Comparison of ENCODE assay signal across 8 cellular contexts in genomic region chr10:99620713-99621453, GRCh38. TPM values are rescaled to one million over a fixed set of nuclear protein-coding genes. Genes with fewer than 3 reads are reported as not detected.
A peak's percentile ranks its signal among the peaks of the same experiment; 100 is the strongest.
DNase-seq lines count a peak whose midpoint lies in the region; ATAC-seq and TF ChIP-seq lines count a peak whose summit lies in the region.

No MANE protein-coding gene starts in this region.

- TF ChIP-seq POLR2A in heart left ventricle (IDR thresholded peaks at IDR 0.05) (peak; percentile 42 to 59), upper lobe of left lung (IDR thresholded peaks at IDR 0.05) (peak; percentile 29 to 92 (median 78))

- 0 to 1% (median 0%) methylated on average over 77 to 78 of the region's 78 CpGs for WGBS in adipose tissue, 3 donors
- WGBS in heart left ventricle, 4 donors, result 0% methylated on average over 31 to 78 of the region's 78 CpGs
- WGBS in upper lobe of left lung, 2 donors, result 0% methylated on average over 13 to 78 of the region's 78 CpGs

- H3K27ac ChIP-seq in adipose tissue (ENCODE audit: low read depth, low read length) (peak overlapping the region; percentile 84), heart left ventricle (peak overlapping the region; percentile 91 to 100 (median 98)), upper lobe of left lung (peak overlapping the region; percentile 94 to 98 (median 96))

- H3K36me3 ChIP-seq in heart left ventricle, result peaks cover 0 to 4% (median 0%) of the 10 kb centered on the region in 9 donors
- no peaks in the 10 kb centered on the region for H3K36me3 ChIP-seq in upper lobe of left lung

- intact Hi-C loops in heart left ventricle (cut with DNase I) (loop anchor here in 8 of 10 donors (1.0 to 10.0 kb wide), 8 partner anchors 36 to 190 kb away; partner anchors contain the start of genes ENTPD7 (in 7 of the 8), COX15 (in 1 of the 8), CUTC (in 1 of the 8) and GOT1 (in 1 of the 8)), posterior cingulate gyrus (cut with DNase I) (loop anchor here (2.0 to 5.0 kb wide), 2 partner anchors 38 to 111 kb away; partner anchors contain the start of genes COX15, CUTC and ENTPD7)

- TF ChIP-seq CTCF in heart left ventricle (IDR thresholded peaks at IDR 0.05), result peak in 1 of 12 donors; percentile 12
- TF ChIP-seq CTCF in upper lobe of left lung (IDR thresholded peaks at IDR 0.05), result peak in 4 of 6 experiments; percentile 5 to 51 (median 34)

- peaks cover 10 to 48% (median 36%) of the 10 kb centered on the region in 12 donors for H3K4me1 ChIP-seq in heart left ventricle
- H3K4me1 ChIP-seq in upper lobe of left lung, result peaks cover 34 to 39% (median 35%) of the 10 kb centered on the region in 4 donors

- TF ChIP-seq EP300 in upper lobe of left lung (IDR thresholded peaks at IDR 0.05), result peak in 3 of 4 donors; percentile 9 to 82 (median 56)

- H3K27me3 ChIP-seq in heart left ventricle (no peaks in the 10 kb centered on the region), upper lobe of left lung (no peaks in the 10 kb centered on the region)

- no peaks in the 10 kb centered on the region for H3K9me3 ChIP-seq in heart left ventricle
- H3K9me3 ChIP-seq in upper lobe of left lung, result no peaks in the 10 kb centered on the region

- peak overlapping the region; percentile 78 for H3K4me3 ChIP-seq in GM08714 (ENCODE audit: low read length)
- H3K4me3 ChIP-seq in heart left ventricle, result peak overlapping the region; percentile 32 to 98 (median 91)
- peak overlapping the region; percentile 55 to 95 (median 80) for H3K4me3 ChIP-seq in upper lobe of left lung

- ATAC-seq in HG02588 (IDR thresholded peaks at IDR 0.05; ENCODE audit: unreplicated experiment) (peak; percentile 85), heart left ventricle (peak; percentile 59 to 95 (median 93)), upper lobe of left lung (ENCODE audit: low FRiP score in 2 of 2) (peak; percentile 95 to 97)

- peak; percentile 79 for DNase-seq in NCI-H1092 treated with DMSO at 0.1 percent for 48 hours (lab: John Stamatoyannopoulos, UW)
- peak; percentile 87 for DNase-seq in SW480 (ENCODE audit: low spot score)
- peak; percentile 92 to 96 (median 95) for DNase-seq in heart left ventricle
- peak; percentile 81 to 99 (median 90) for DNase-seq in posterior cingulate gyrus
- DNase-seq in upper lobe of left lung, result peak; percentile 95 to 98

RNA-seq across cellular contexts. Expression of gene SLC25A28, which starts 0.6 kb away (rescaled TPM):
- 10 to 100 TPM; 34.1 to 74.2 (median 68.6) TPM for polyA plus RNA-seq in adipose tissue
- 10 to 100 TPM; 15.3 to 43.3 (median 32.2) TPM for total RNA-seq in heart left ventricle
- 10 to 100 TPM; 34.7 to 56.3 TPM for polyA plus RNA-seq in heart left ventricle
- 10 to 100 TPM; 25.7 to 53.4 (median 45.3) TPM for total RNA-seq in upper lobe of left lung

RNA-seq across cellular contexts. Expression of gene ENTPD7, which starts 38.4 kb away (rescaled TPM):
- 1 to 10 TPM; 1.0 to 4.5 (median 2.6) TPM for polyA plus RNA-seq in adipose tissue
- 1 to 10 TPM; 1.1 to 5.6 (median 2.7) TPM for total RNA-seq in heart left ventricle
- 1 to 10 TPM in 1 of 2 donors, under 1 TPM in 1; 0.23 to 3.8 TPM for polyA plus RNA-seq in heart left ventricle
- 10 to 100 TPM in 3 of 6 donors, 1 to 10 TPM in 3; 2.9 to 12.3 (median 9.3) TPM for total RNA-seq in upper lobe of left lung

Comparison
In these comparisons a context has a peak if more than half of its experiments do, and no peak if none do; other contexts are left out.
1. Peak in every context shown above with its lines: DNase-seq, ATAC-seq, H3K4me3 ChIP-seq and H3K27ac ChIP-seq.